ENCODE assay signal across 23 cellular contexts in genomic region chr22:35993048-35993714, GRCh38.
"Had no signal": no experiment of that assay in that cellular context is flagged by ENCODE, and none has a peak within 500 bp of the region (broad histone marks: within the 10 kb centered on the region; RNA-seq: fewer than 3 reads in every experiment).

No MANE protein-coding gene starts in this region.

- H3K27ac ChIP-seq: RWPE1 had no signal

- H3K9me3 ChIP-seq: MG63, SK-N-SH had no signal

- ATAC-seq: Panc1, PC-3 had no signal

- H3K27me3 ChIP-seq: MG63 had no signal

- H3K4me3 ChIP-seq: MG63 had no signal

- H3K4me2 ChIP-seq: SK-N-SH had no signal

- DNase-seq: IMR-90; Karpas-422; KG1; MG63; NCI-H1092; NCI-H1105 treated with DMSO at 0.1 percent for 48 hours; NCI-H1417 treated with DMSO at 0.1 percent for 48 hours; NCI-H146; NCI-H1694 treated with DMSO at 0.1 percent for 48 hours; NCI-H1930; NCI-H2081; NCI-H2107; NCI-H2227 treated with DMSO at 0.1 percent for 48 hours; NCI-H510A; NCI-H524 treated with DMSO at 0.1 percent for 48 hours; NCI-H69; NCI-H774; NK-92 treated with Interleukin-12 subunit alpha and Interleukin-12 subunit beta, amount 100 ng/mL, for 24 hours; PC-3; SHP77; SK-N-SH had no signal

- H3K9ac ChIP-seq: SK-N-SH had no signal
